In genomic region chr14:36313206-36313605, GRCh38 we compare ENCODE assay signal across 31 cellular contexts. TPM values are rescaled to one million over a fixed set of nuclear protein-coding genes. Genes with fewer than 3 reads are reported as not detected.
DNase-seq lines count a peak whose midpoint lies in the region; ATAC-seq, FAIRE-seq and TF ChIP-seq lines count a peak whose summit lies in the region.
"Had no signal": no experiment of that assay in that cellular context is flagged by ENCODE, and none has a peak within 500 bp of the region (broad histone marks: within the 10 kb centered on the region; RNA-seq: fewer than 3 reads in every experiment).

No MANE protein-coding gene starts in this region.

- no peak overlapping the region for H2AFZ ChIP-seq in neural cell (ENCODE audit: low read depth, low read length)

- no peak overlapping the region for H3K4me3 Mint-ChIP-seq in type B pancreatic cell
- H3K4me3 Mint-ChIP-seq in stimulated activated effector memory CD8-positive, alpha-beta T cell treated with anti-CD3 and anti-CD28 coated beads, Interleukin-12 subunit alpha, Interleukin-12 subunit beta, amount 100 ng/mL, for 72 hours, result no peak overlapping the region
- H3K4me3 Mint-ChIP-seq: activated CD4-positive, alpha-beta memory T cell treated with anti-CD3 and anti-CD28 coated beads, Interleukin-2, amount 10 ng/mL, durations not matched to agents 7 days and 5 days; activated naive CD4-positive, alpha-beta T cell treated with anti-CD3 and anti-CD28 coated beads, Interleukin-2, amount 10 ng/mL, durations not matched to agents 7 days and 5 days; HFFc6; mesothelial cell of epicardium had no signal

- H3K79me2 ChIP-seq in neural cell (replicated peaks; ENCODE audit: insufficient read depth, low read length), result peaks cover 41% of the 10 kb centered on the region

- no peak for ATAC-seq in stimulated activated effector memory CD8-positive, alpha-beta T cell treated with anti-CD3 and anti-CD28 coated beads, Interleukin-12 subunit alpha, Interleukin-12 subunit beta, amount 100 ng/mL, for 72 hours
- ATAC-seq: gastrocnemius medialis, Panc1 had no signal

- H3K36me3 ChIP-seq in neural cell (ENCODE audit: insufficient read depth, low read length), result peaks cover 15% of the 10 kb centered on the region
- H3K36me3 ChIP-seq: breast epithelium had no signal

- no peak overlapping the region for H3K9ac ChIP-seq in neural cell (ENCODE audit: low read length)

- peak overlapping the region; percentile 40 for H3K27ac ChIP-seq in neural cell (ENCODE audit: low read length)
- H3K27ac ChIP-seq: 22Rv1, breast epithelium, C4-2B, gastrocnemius medialis, sigmoid colon, upper lobe of left lung had no signal

- FAIRE-seq in RCC 7860 (lab: Jason Lieb, UNC), result no peak

- no peaks in the 10 kb centered on the region for H4K20me1 ChIP-seq in neural cell (ENCODE audit: insufficient read depth)

- TF ChIP-seq EP300 in neural cell (conservative IDR thresholded peaks at IDR 0.05; ENCODE audit: poor library complexity, severe bottlenecking), result no peak

- no peaks in the 10 kb centered on the region for H3K9me3 Mint-ChIP-seq in type B pancreatic cell
- no peaks in the 10 kb centered on the region for H3K9me3 Mint-ChIP-seq in stimulated activated effector memory CD8-positive, alpha-beta T cell treated with anti-CD3 and anti-CD28 coated beads, Interleukin-12 subunit alpha, Interleukin-12 subunit beta, amount 100 ng/mL, for 72 hours
- H3K9me3 Mint-ChIP-seq: activated CD4-positive, alpha-beta memory T cell treated with anti-CD3 and anti-CD28 coated beads, Interleukin-2, amount 10 ng/mL, durations not matched to agents 7 days and 5 days; activated naive CD4-positive, alpha-beta T cell treated with anti-CD3 and anti-CD28 coated beads, Interleukin-2, amount 10 ng/mL, durations not matched to agents 7 days and 5 days; HFFc6; mesothelial cell of epicardium had no signal

- peaks cover 13% of the 10 kb centered on the region for H3K4me1 Mint-ChIP-seq in type B pancreatic cell (ENCODE audit: unreplicated experiment)
- H3K4me1 Mint-ChIP-seq in stimulated activated effector memory CD8-positive, alpha-beta T cell treated with anti-CD3 and anti-CD28 coated beads, Interleukin-12 subunit alpha, Interleukin-12 subunit beta, amount 100 ng/mL, for 72 hours, result peaks cover 18% of the 10 kb centered on the region

- no peaks in the 10 kb centered on the region for H3K9me3 ChIP-seq in neural cell (ENCODE audit: low read length)
- H3K9me3 ChIP-seq: breast epithelium, gastrocnemius medialis, sigmoid colon, upper lobe of left lung had no signal

- H3K4me3 ChIP-seq in neural cell (ENCODE audit: low read length), result peak overlapping the region; percentile 44
- H3K4me3 ChIP-seq: breast epithelium, gastrocnemius medialis, sigmoid colon, upper lobe of left lung had no signal

- peak overlapping the region; percentile 50 for H3K4me2 ChIP-seq in neural cell (ENCODE audit: low read length)

- H3K27me3 ChIP-seq in neural cell (ENCODE audit: insufficient read depth, low read depth, low read length), result no peaks in the 10 kb centered on the region
- H3K27me3 ChIP-seq: breast epithelium, gastrocnemius medialis, sigmoid colon, upper lobe of left lung had no signal

- TF ChIP-seq RAD21 in neural cell (conservative IDR thresholded peaks at IDR 0.05), result peak; percentile 17

- peaks cover 30% of the 10 kb centered on the region for H3K36me3 Mint-ChIP-seq in type B pancreatic cell
- H3K36me3 Mint-ChIP-seq in stimulated activated effector memory CD8-positive, alpha-beta T cell treated with anti-CD3 and anti-CD28 coated beads, Interleukin-12 subunit alpha, Interleukin-12 subunit beta, amount 100 ng/mL, for 72 hours, result peaks cover 70% of the 10 kb centered on the region

- no peaks in the 10 kb centered on the region for H3K9me2 ChIP-seq in neural cell (ENCODE audit: insufficient read depth, low read length)

- peaks cover 12% of the 10 kb centered on the region for H3F3A ChIP-seq in neural cell (ENCODE audit: insufficient read depth, low read length, poor library complexity, severe bottlenecking)

- TF ChIP-seq CTCF in neural cell (IDR thresholded peaks at IDR 0.05; ENCODE audit: poor library complexity, severe bottlenecking) (no peak), type B pancreatic cell (conservative IDR thresholded peaks at IDR 0.05) (no peak)

- H3K27me3 Mint-ChIP-seq in type B pancreatic cell, result no peaks in the 10 kb centered on the region
- H3K27me3 Mint-ChIP-seq: activated CD4-positive, alpha-beta memory T cell treated with anti-CD3 and anti-CD28 coated beads, Interleukin-2, amount 10 ng/mL, durations not matched to agents 7 days and 5 days; activated naive CD4-positive, alpha-beta T cell treated with anti-CD3 and anti-CD28 coated beads, Interleukin-2, amount 10 ng/mL, durations not matched to agents 7 days and 5 days; progenitor cell of endocrine pancreas had no signal

- H3K27ac Mint-ChIP-seq in type B pancreatic cell, result no peak overlapping the region
- no peak overlapping the region for H3K27ac Mint-ChIP-seq in stimulated activated effector memory CD8-positive, alpha-beta T cell treated with anti-CD3 and anti-CD28 coated beads, Interleukin-12 subunit alpha, Interleukin-12 subunit beta, amount 100 ng/mL, for 72 hours
- H3K27ac Mint-ChIP-seq: activated CD4-positive, alpha-beta memory T cell treated with anti-CD3 and anti-CD28 coated beads, Interleukin-2, amount 10 ng/mL, durations not matched to agents 7 days and 5 days; activated naive CD4-positive, alpha-beta T cell treated with anti-CD3 and anti-CD28 coated beads, Interleukin-2, amount 10 ng/mL, durations not matched to agents 7 days and 5 days; HFFc6; mesothelial cell of epicardium; progenitor cell of endocrine pancreas had no signal

- DNase-seq in NCI-H1092 treated with DMSO at 0.1 percent for 48 hours (lab: John Stamatoyannopoulos, UW) (peak; percentile 29), NCI-H1092 (lab: John Stamatoyannopoulos, UW) (no peak), NCI-H146 (lab: John Stamatoyannopoulos, UW) (peak; percentile 65), NCI-H345 treated with DMSO at 0.1 percent for 48 hours (lab: John Stamatoyannopoulos, UW; ENCODE audit: unreplicated experiment) (peak; percentile 92), type B pancreatic cell (ENCODE audit: extremely low spot score, unreplicated experiment) (no peak), RCC 7860 (ENCODE audit: low spot score) (no peak)
- DNase-seq in stimulated activated effector memory CD8-positive, alpha-beta T cell treated with anti-CD3 and anti-CD28 coated beads, Interleukin-12 subunit alpha, Interleukin-12 subunit beta, amount 100 ng/mL, for 72 hours (ENCODE audit: low spot score in 2 of 2), result no peak
- DNase-seq: activated CD4-positive, alpha-beta memory T cell treated with anti-CD3 and anti-CD28 coated beads, Interleukin-2, amount 10 ng/mL, durations not matched to agents 7 days and 5 days; activated CD4-positive, CD25-positive, alpha-beta regulatory T cell treated with anti-CD3 and anti-CD28 coated beads, Interleukin-2, amount 50 U/mL, for 72 hours; activated CD8-positive, alpha-beta memory T cell treated with anti-CD3 and anti-CD28 coated beads, Interleukin-2, amount 50 U/mL, for 4 hours; activated naive CD4-positive, alpha-beta T cell treated with anti-CD3 and anti-CD28 coated beads, Interleukin-2, amount 10 ng/mL, durations not matched to agents 7 days and 5 days; amygdala; gastrocnemius medialis; GOT3; HFFc6; kidney glomerular epithelial cell; NCI-H1048; NCI-H2171; NCI-H524 treated with DMSO at 0.1 percent for 48 hours; nucleus accumbens; sigmoid colon; stimulated activated CD4-positive, alpha-beta T cell treated with anti-CD3 and anti-CD28 coated beads, Interleukin-4, amount 100 ng/mL, for 1 hour; substantia nigra; upper lobe of left lung had no signal

TF ChIP-seq in neural cell, 6 proteins besides CTCF, POLR2A, EP300 and RAD21:
- peak; percentile 64 for TF ChIP-seq POLR2AphosphoS5 (IDR thresholded peaks at IDR 0.05)
- TF ChIP-seq SMC3 (conservative IDR thresholded peaks at IDR 0.05; ENCODE audit: poor library complexity), result no peak
- peak; percentile 16 for TF ChIP-seq REST (IDR thresholded peaks at IDR 0.05; ENCODE audit: borderline replicate concordance)

RNA-seq across cellular contexts. Expression of gene MBIP, which starts 7.2 kb away (rescaled TPM):
- polyA plus RNA-seq in neural cell, result 52.1 and 72.2 TPM in 2 replicates
- 48.0 and 51.2 TPM in 2 replicates for polyA minus RNA-seq in neural cell
- 25.2 and 39.9 TPM in 2 replicates for total RNA-seq in type B pancreatic cell (ENCODE audit: low replicate concordance)

Comparison
In these comparisons a context has a peak if more than half of its experiments do, and no peak if none do; other contexts are left out.
1. DNase-seq: peak in NCI-H1092 treated with DMSO at 0.1 percent for 48 hours (single experiment), NCI-H146 (single experiment) and NCI-H345 treated with DMSO at 0.1 percent for 48 hours (single experiment); none in NCI-H1092 (single experiment), type B pancreatic cell (single experiment), RCC 7860 (single experiment) and stimulated activated effector memory CD8-positive, alpha-beta T cell treated with anti-CD3 and anti-CD28 coated beads, Interleukin-12 subunit alpha, Interleukin-12 subunit beta, amount 100 ng/mL, for 72 hours (0 of 2).